9 cellular contexts compared by ENCODE assay signal in the genomic region with DNA sequence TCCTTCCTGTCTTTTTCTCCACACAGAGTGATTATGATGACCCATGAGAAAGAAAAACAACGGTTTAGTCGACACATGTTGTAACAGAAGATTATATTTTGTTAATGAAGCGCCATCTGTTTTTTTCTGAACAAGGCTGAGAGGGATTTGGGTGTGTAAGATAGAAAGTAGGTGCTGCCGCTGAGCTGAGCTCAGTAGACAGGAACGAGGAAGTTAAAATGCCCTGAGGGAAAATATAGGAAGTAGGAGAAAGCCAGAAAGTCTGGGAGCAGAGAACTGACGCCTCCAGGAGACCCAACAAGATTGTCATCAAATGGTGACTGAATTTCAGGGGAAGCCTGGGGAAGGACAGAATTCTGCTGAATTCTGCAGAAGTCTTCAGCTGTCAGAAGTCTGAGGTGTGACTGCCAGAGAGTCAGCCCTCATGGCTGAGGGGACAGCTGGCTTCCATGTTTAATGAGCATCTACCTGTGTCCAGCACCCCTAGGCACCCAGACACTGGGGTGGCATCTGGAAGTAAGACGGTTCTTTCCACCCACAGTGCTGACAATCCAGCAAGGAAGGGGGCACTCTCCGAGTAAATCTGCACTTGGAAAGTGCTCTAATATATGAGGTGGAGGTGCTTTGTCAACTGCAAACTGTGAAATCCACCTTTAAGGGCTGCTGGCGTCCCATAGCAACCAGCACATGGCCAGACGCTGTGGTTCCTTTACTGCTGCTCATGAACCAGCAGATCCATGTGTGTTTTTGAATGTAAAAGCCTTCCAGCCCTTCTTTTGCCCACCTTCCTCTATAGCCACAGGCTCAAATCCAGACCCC. TPM values are rescaled to one million over a fixed set of nuclear protein-coding genes. Genes with fewer than 3 reads are reported as not detected.
DNase-seq lines count a peak whose midpoint lies in the region; ATAC-seq, FAIRE-seq and TF ChIP-seq lines count a peak whose summit lies in the region.
"Had no signal": no experiment of that assay in that cellular context is flagged by ENCODE, and none has a peak within 500 bp of the region (broad histone marks: within the 10 kb centered on the region; RNA-seq: fewer than 3 reads in every experiment).

No MANE protein-coding gene starts in this region.

- no peak for FAIRE-seq in astrocyte (lab: Jason Lieb, UNC)

- no peak overlapping the region for H3K27ac ChIP-seq in astrocyte (ENCODE audit: low read depth, low read length)
- no peak overlapping the region for H3K27ac ChIP-seq in tibial artery

- H3K9ac ChIP-seq in astrocyte (ENCODE audit: low read length): no peak overlapping the region

- H4K20me1 ChIP-seq in astrocyte (ENCODE audit: insufficient read depth, low read length): no peaks in the 10 kb centered on the region

- H3K4me1 Mint-ChIP-seq in astrocyte (ENCODE audit: low read depth, unreplicated experiment): peaks cover 4% of the 10 kb centered on the region

- H2AFZ ChIP-seq in astrocyte (ENCODE audit: low read depth, low read length): no peak overlapping the region

- ATAC-seq in left colon (peak; percentile 84), GM19328 (IDR thresholded peaks at IDR 0.05; ENCODE audit: unreplicated experiment) (no peak), HG02642 (IDR thresholded peaks at IDR 0.05; ENCODE audit: poor library complexity, unreplicated experiment) (no peak)

- peaks cover 8% of the 10 kb centered on the region for H3K9me3 Mint-ChIP-seq in astrocyte (ENCODE audit: unreplicated experiment)

- no peaks in the 10 kb centered on the region for H3K36me3 Mint-ChIP-seq in astrocyte (ENCODE audit: low read depth, unreplicated experiment)

- H3K9me3 ChIP-seq in astrocyte (ENCODE audit: insufficient read depth, low read depth, low read length): no peaks in the 10 kb centered on the region
- H3K9me3 ChIP-seq in tibial artery: no peaks in the 10 kb centered on the region

- H3K36me3 ChIP-seq in astrocyte (ENCODE audit: insufficient read depth, low read length) (no peaks in the 10 kb centered on the region), tibial artery (no peaks in the 10 kb centered on the region)

- H3K27me3 ChIP-seq in astrocyte (ENCODE audit: insufficient read depth, low read length) (peaks cover 4% of the 10 kb centered on the region), tibial artery (no peaks in the 10 kb centered on the region)

- H3K27ac Mint-ChIP-seq in astrocyte (ENCODE audit: unreplicated experiment): no peak overlapping the region

- no peaks in the 10 kb centered on the region for H3K79me2 ChIP-seq in astrocyte (ENCODE audit: insufficient read depth, low read length)

- H3K4me3 Mint-ChIP-seq in astrocyte (ENCODE audit: unreplicated experiment): no peak overlapping the region

- intact Hi-C loops in left colon (cut with DNase I, micrococcal nuclease) (no loop called here), tibial artery (cut with DNase I; ENCODE audit: low total_unique reads) (no loop called here)

- H3K27me3 Mint-ChIP-seq in astrocyte (ENCODE audit: low read depth, unreplicated experiment): peaks cover 22% of the 10 kb centered on the region

- H3K4me1 ChIP-seq in astrocyte (ENCODE audit: insufficient read depth, low read length) (peaks cover 5% of the 10 kb centered on the region), tibial artery (peaks cover 0 to 17% (median 11%) of the 10 kb centered on the region in 4 donors)

- peak overlapping the region; percentile 31 for H3K4me2 ChIP-seq in astrocyte (ENCODE audit: low read length)

- H3K4me3 ChIP-seq in astrocyte (ENCODE audit: insufficient read depth, low read depth, low read length): no peak overlapping the region
- H3K4me3 ChIP-seq in tibial artery: no peak overlapping the region

- TF ChIP-seq CTCF in astrocyte (IDR thresholded peaks at IDR 0.05; ENCODE audit: insufficient read depth, low read depth, low read length) (no peak), tibial artery (IDR thresholded peaks at IDR 0.05) (no peak)

- peak; percentile 56 for DNase-seq in SIG-M5 treated with dmso at 0.1 percent for 504 hours (lab: John Stamatoyannopoulos, UW; ENCODE audit: unreplicated experiment)
- DNase-seq in SIG-M5 (lab: John Stamatoyannopoulos, UW): no peak
- DNase-seq in astrocyte (ENCODE audit: low read depth): no peak
- no peak for DNase-seq in left colon
- DNase-seq in tibial artery: no peak
- DNase-seq in NCI-H2029 (lab: John Stamatoyannopoulos, UW): no peak
- DNase-seq: activated gamma-delta T cell treated with Interleukin-2 at 50 U/mL for 16 hours had no signal

RNA-seq across cellular contexts. Expression of a gene that starts 12.5 kb away (rescaled TPM):
- total RNA-seq in astrocyte: 8.7 and 9.4 TPM in 2 replicates
- 100 to 1,000 TPM; 142 to 145 TPM for total RNA-seq in left colon

RNA-seq across cellular contexts. Expression of a gene that starts 22.0 kb away (rescaled TPM):
- total RNA-seq in astrocyte (not detected in 2 replicates), left colon (10 to 100 TPM in 1 of 2 donors, under 1 TPM in 1; 0.61 to 26.8 TPM)

Comparison
In these comparisons a context has a peak if more than half of its experiments do, and no peak if none do; other contexts are left out.
1. RNA of a gene that starts 12.5 kb away (total RNA-seq): 142 to 145 TPM in left colon; 8.7 to 9.4 TPM in astrocyte; every median in the first group is over 10 times any median in the second.